Comparison of ENCODE assay signal across 17 cellular contexts in genomic region chr1:8587784-8588183, GRCh38.
"Had no signal": no experiment of that assay in that cellular context is flagged by ENCODE, and none has a peak within 500 bp of the region (broad histone marks: within the 10 kb centered on the region; RNA-seq: fewer than 3 reads in every experiment).

No MANE protein-coding gene starts in this region.

- H3K9me3 ChIP-seq: ascending aorta, gastrocnemius medialis, heart right ventricle, pancreas, tibial nerve had no signal

- H3K36me3 ChIP-seq: ascending aorta, gastrocnemius medialis, heart right ventricle, pancreas, tibial nerve had no signal

- H3K4me3 Mint-ChIP-seq: activated CD8-positive, alpha-beta T cell treated with anti-CD3 and anti-CD28 coated beads, Interleukin-2, amount 10 ng/mL, durations not matched to agents 7 days and 5 days; T-helper 2 cell treated with Interferon-gamma antibody and Interleukin-4, amounts not matched to agents 5 μg/mL and 100 μg/mL, for 36 hours had no signal

- H3K27me3 ChIP-seq: ascending aorta, gastrocnemius medialis, heart right ventricle, pancreas, tibial nerve had no signal

- H3K9me3 Mint-ChIP-seq: T-helper 2 cell treated with Interferon-gamma antibody and Interleukin-4, amounts not matched to agents 5 μg/mL and 100 μg/mL, for 36 hours had no signal

- H3K4me3 ChIP-seq: ascending aorta, coronary artery, gastrocnemius medialis, heart right ventricle, pancreas, tibial nerve had no signal

- H3K27ac ChIP-seq: ascending aorta, coronary artery, epithelial cell of prostate, gastrocnemius medialis, heart right ventricle, pancreas, tibial nerve had no signal

- DNase-seq: activated CD4-positive, alpha-beta T cell treated with anti-CD3 and anti-CD28 coated beads for 1 hour; activated CD8-positive, alpha-beta memory T cell treated with anti-CD3 and anti-CD28 coated beads, Interleukin-2, amount 50 U/mL, for 48 hours; activated CD8-positive, alpha-beta T cell treated with anti-CD3 and anti-CD28 coated beads, Interleukin-2, amount 10 ng/mL, durations not matched to agents 7 days and 5 days; activated effector memory CD4-positive, alpha-beta T cell treated with anti-CD3 and anti-CD28 coated beads, Interleukin-2, amount 50 U/mL, for 16 hours; effector CD8-positive, alpha-beta T cell; gastrocnemius medialis; heart right ventricle; pancreas; SIG-M5; stimulated activated CD4-positive, alpha-beta T cell treated with anti-CD3 and anti-CD28 coated beads, Interleukin-15, amount 100 ng/mL, for 24 hours; stimulated activated CD4-positive, alpha-beta T cell treated with anti-CD3 and anti-CD28 coated beads, Interleukin-4, amount 100 ng/mL, for 4 hours; SW 1271 had no signal

- H3K27ac Mint-ChIP-seq: activated CD8-positive, alpha-beta T cell treated with anti-CD3 and anti-CD28 coated beads, Interleukin-2, amount 10 ng/mL, durations not matched to agents 7 days and 5 days; T-helper 2 cell treated with Interferon-gamma antibody and Interleukin-4, amounts not matched to agents 5 μg/mL and 100 μg/mL, for 36 hours had no signal
